Comparison of ENCODE assay signal across 8 cellular contexts in genomic region chr6:52285174-52286068, GRCh38. TPM values are rescaled to one million over a fixed set of nuclear protein-coding genes. Genes with fewer than 3 reads are reported as not detected.
A peak's percentile ranks its signal among the peaks of the same experiment; 100 is the strongest.
DNase-seq lines count a peak whose midpoint lies in the region; ATAC-seq and TF ChIP-seq lines count a peak whose summit lies in the region.

No MANE protein-coding gene starts in this region.

- H4K20me1 ChIP-seq in HCT116 (ENCODE audit: insufficient read depth) = peaks cover 9% of the 10 kb centered on the region; the same call in 1 of the 2 replicates

- H3K79me2 ChIP-seq in HCT116 (ENCODE audit: insufficient read depth, low read length) = peaks cover 41% of the 10 kb centered on the region

- POLR2A ChIA-PET in HCT116 (lab: Charles Lee) = interaction anchor here (0.7 to 1.5 kb wide), 3 partner anchors 67 to 136 kb away, joined by 3 to 5 read pairs (median 3); no protein-coding TSS in a partner anchor

- TF ChIP-seq POLR2A in HCT116 (IDR thresholded peaks at IDR 0.05; ENCODE audit: borderline replicate concordance, extremely low read depth, insufficient read depth, insufficient read length) (no peak), gastroesophageal sphincter (IDR thresholded peaks at IDR 0.05) (no peak)

- RAD21 ChIA-PET in HCT116 (lab: Charles Lee; ENCODE audit: low non-redundant PET in 1 of 2, low total read pairs in 2 of 2, uncharacterized antibody in 2 of 2, unreplicated experiment in 2 of 2) = interaction anchor here (0.6 to 2.3 kb wide), 3 partner anchors 115 to 394 kb away, joined by 3 to 9 read pairs (median 5); no protein-coding TSS in a partner anchor

- no peak for TF ChIP-seq EP300 in gastroesophageal sphincter (IDR thresholded peaks at IDR 0.05)

- in situ Hi-C loops in SK-MEL-5 (cut with HindIII; ENCODE audit: low pct_unique_long_range_greater_than_20kb, low sequenced_read_pairs) = loop anchor here (25.0 kb wide), 1 partner anchor 102 kb away; no protein-coding TSS in a partner anchor

- no peaks in the 10 kb centered on the region for H3K9me2 ChIP-seq in HCT116 (ENCODE audit: insufficient read depth)

- H3K9me3 ChIP-seq in HCT116 (ENCODE audit: control insufficient read depth in 1 of 2, insufficient read depth in 1 of 2, low read depth in 1 of 2, low read length in 2 of 2) (no peaks in the 10 kb centered on the region), gastroesophageal sphincter (no peaks in the 10 kb centered on the region)

- DNase-seq in AML-193 (lab: John Stamatoyannopoulos, UW) = peak; percentile 39 to 62
- no peak for DNase-seq in HCT116 (ENCODE audit: low read depth, low spot score)
- peak; percentile 56 for DNase-seq in SK-MEL-5 (ENCODE audit: low read depth, low spot score)
- DNase-seq in GM19238 (ENCODE audit: insufficient read length, low spot score) = no peak
- DNase-seq in stimulated activated CD4-positive, alpha-beta T cell treated with anti-CD3 and anti-CD28 coated beads, Interleukin-4, amount 100 ng/mL, for 1 hour = no peak

- TF ChIP-seq CTCF in HCT116 (IDR thresholded peaks at IDR 0.05 in 2 of 3, conservative IDR thresholded peaks at IDR 0.05 in 1 of 3; ENCODE audit: borderline replicate concordance in 1 of 3, insufficient read depth in 1 of 3, low read depth in 2 of 3, low read length in 2 of 3) = peak in 2 of 3 experiments; percentile 7 to 27; a peak in 2 of 6 replicates
- TF ChIP-seq CTCF in gastroesophageal sphincter (IDR thresholded peaks at IDR 0.05) = peak in 3 of 4 experiments; percentile 20 to 36 (median 33)

- intact Hi-C loops in HCT116 (cut with micrococcal nuclease) = loop anchor here (2.0 to 10.0 kb wide), 3 partner anchors 229 to 377 kb away; no protein-coding TSS in a partner anchor

- peak overlapping the region; percentile 43 for H3K9ac ChIP-seq in HCT116 (ENCODE audit: low read length)

- H3K36me3 ChIP-seq in HCT116 (ENCODE audit: control insufficient read depth in 1 of 2, insufficient read depth in 2 of 2, low read length in 2 of 2) (peaks cover 22 to 30% of the 10 kb centered on the region in 2 experiments), gastroesophageal sphincter (peaks cover 0 to 23% of the 10 kb centered on the region in 2 donors)

- BruUV-seq in HCT116 (replicated peaks; lab: Mats Ljungman, UMichigan) = no TSS peak

- H3K4me2 ChIP-seq in HCT116 (ENCODE audit: low read length) = peak overlapping the region; percentile 82

- peak overlapping the region; percentile 38 to 88 for H3K4me3 ChIP-seq in HCT116 (replicated peaks in 1 of 2; ENCODE audit: low read depth in 1 of 2, low read length in 2 of 2)
- H3K4me3 ChIP-seq in gastroesophageal sphincter = peak overlapping the region; percentile 58 to 77
- peak overlapping the region; percentile 66 to 96 (median 82) for H3K4me3 ChIP-seq in skin epidermis

- 9 to 12% methylated on average over 13 of the region's 13 CpGs for WGBS in gastroesophageal sphincter (ENCODE audit: low coverage in 1 of 2), 2 donors

- ATAC-seq in HCT116 (no peak; the same call in 1 of the 2 replicates), gastroesophageal sphincter (no peak), HG03442 (IDR thresholded peaks at IDR 0.05; ENCODE audit: unreplicated experiment) (no peak)

- H3K27me3 ChIP-seq in HCT116 (ENCODE audit: insufficient read depth, low read length) = no peaks in the 10 kb centered on the region
- H3K27me3 ChIP-seq in gastroesophageal sphincter = no peaks in the 10 kb centered on the region

- peak overlapping the region; percentile 96 for H2AFZ ChIP-seq in HCT116 (ENCODE audit: low read depth, low read length, poor library complexity, severe bottlenecking)

- H3K4me1 ChIP-seq in HCT116 (ENCODE audit: control insufficient read depth in 1 of 2, insufficient read depth in 2 of 2, low read length in 2 of 2) (peaks cover 4 to 22% of the 10 kb centered on the region in 2 experiments; a peak in 3 of 4 replicates), gastroesophageal sphincter (peaks cover 0 to 27% (median 2%) of the 10 kb centered on the region in 3 donors)

- H3K27ac ChIP-seq in HCT116 (ENCODE audit: low read depth, low read length) (peak overlapping the region; percentile 7; the same call in 1 of the 2 replicates), gastroesophageal sphincter (peak overlapping the region in 3 of 4 donors; percentile 58 to 71 (median 68)), skin epidermis (peak overlapping the region in 13 of 21 experiments; percentile 8 to 88 (median 71))

- no peak for TF ChIP-seq RAD21 in HCT116 (IDR thresholded peaks at IDR 0.05; ENCODE audit: low read depth)

- CTCF ChIA-PET in HCT116 (lab: Charles Lee) = interaction anchor here (0.8 to 3.3 kb wide), 7 partner anchors 25 to 1443 kb away, joined by 3 to 45 read pairs (median 4); no protein-coding TSS in a partner anchor

TF ChIP-seq in HCT116, 20 proteins besides CTCF, POLR2A, EP300 and RAD21:
- TF ChIP-seq, protein P1, sequence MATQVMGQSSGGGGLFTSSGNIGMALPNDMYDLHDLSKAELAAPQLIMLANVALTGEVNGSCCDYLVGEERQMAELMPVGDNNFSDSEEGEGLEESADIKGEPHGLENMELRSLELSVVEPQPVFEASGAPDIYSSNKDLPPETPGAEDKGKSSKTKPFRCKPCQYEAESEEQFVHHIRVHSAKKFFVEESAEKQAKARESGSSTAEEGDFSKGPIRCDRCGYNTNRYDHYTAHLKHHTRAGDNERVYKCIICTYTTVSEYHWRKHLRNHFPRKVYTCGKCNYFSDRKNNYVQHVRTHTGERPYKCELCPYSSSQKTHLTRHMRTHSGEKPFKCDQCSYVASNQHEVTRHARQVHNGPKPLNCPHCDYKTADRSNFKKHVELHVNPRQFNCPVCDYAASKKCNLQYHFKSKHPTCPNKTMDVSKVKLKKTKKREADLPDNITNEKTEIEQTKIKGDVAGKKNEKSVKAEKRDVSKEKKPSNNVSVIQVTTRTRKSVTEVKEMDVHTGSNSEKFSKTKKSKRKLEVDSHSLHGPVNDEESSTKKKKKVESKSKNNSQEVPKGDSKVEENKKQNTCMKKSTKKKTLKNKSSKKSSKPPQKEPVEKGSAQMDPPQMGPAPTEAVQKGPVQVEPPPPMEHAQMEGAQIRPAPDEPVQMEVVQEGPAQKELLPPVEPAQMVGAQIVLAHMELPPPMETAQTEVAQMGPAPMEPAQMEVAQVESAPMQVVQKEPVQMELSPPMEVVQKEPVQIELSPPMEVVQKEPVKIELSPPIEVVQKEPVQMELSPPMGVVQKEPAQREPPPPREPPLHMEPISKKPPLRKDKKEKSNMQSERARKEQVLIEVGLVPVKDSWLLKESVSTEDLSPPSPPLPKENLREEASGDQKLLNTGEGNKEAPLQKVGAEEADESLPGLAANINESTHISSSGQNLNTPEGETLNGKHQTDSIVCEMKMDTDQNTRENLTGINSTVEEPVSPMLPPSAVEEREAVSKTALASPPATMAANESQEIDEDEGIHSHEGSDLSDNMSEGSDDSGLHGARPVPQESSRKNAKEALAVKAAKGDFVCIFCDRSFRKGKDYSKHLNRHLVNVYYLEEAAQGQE (IDR thresholded peaks at IDR 0.05; ENCODE audit: low read depth) = no peak
- TF ChIP-seq EGR1 (IDR thresholded peaks at IDR 0.05; ENCODE audit: low read depth) = no peak
- no peak for TF ChIP-seq MAX (IDR thresholded peaks at IDR 0.05)
- no peak for TF ChIP-seq POLR2AphosphoS5 (IDR thresholded peaks at IDR 0.05; ENCODE audit: low read depth, low read length)

RNA-seq across cellular contexts. Expression of gene MCM3, which starts 0.9 kb away (rescaled TPM):
- 191 TPM for total RNA-seq in HCT116 (2021; ENCODE audit: unreplicated experiment)
- polyA plus RNA-seq in HCT116 (2012) = 96.6 and 122 TPM in 2 replicates
- total RNA-seq in SK-MEL-5 (2014; rRNA removed; shearing (Covaris generic)) = 109 and 113 TPM in 2 replicates
- 115 and 124 TPM in 2 replicates for polyA plus RNA-seq in SK-MEL-5 (2015; cell fraction: cytosol; rRNA removed)
- polyA plus RNA-seq in SK-MEL-5 (2015; cell fraction: nucleus; rRNA removed) = 141 and 154 TPM in 2 replicates
- 10 to 100 TPM; 36.1 to 53.3 (median 45.4) TPM for total RNA-seq in gastroesophageal sphincter

RNA-seq across cellular contexts. Expression of gene IL17F, which starts 41.1 kb away (rescaled TPM):
- total RNA-seq in HCT116 (2021; ENCODE audit: unreplicated experiment) (not detected), gastroesophageal sphincter (not detected)
- not detected in 2 replicates for polyA plus RNA-seq in HCT116 (2012)
- total RNA-seq in SK-MEL-5 (2014; rRNA removed; shearing (Covaris generic)) = not detected in 2 replicates
- polyA plus RNA-seq in SK-MEL-5 (2015; cell fraction: cytosol; rRNA removed) = not detected in 2 replicates
- polyA plus RNA-seq in SK-MEL-5 (2015; cell fraction: nucleus; rRNA removed) = not detected in 2 replicates

Comparison
In these comparisons a context has a peak if more than half of its experiments do, and no peak if none do; other contexts are left out.
1. DNase-seq: peak in AML-193 (2 of 2) and SK-MEL-5 (single experiment); none in HCT116 (single experiment), GM19238 (single experiment) and stimulated activated CD4-positive, alpha-beta T cell treated with anti-CD3 and anti-CD28 coated beads, Interleukin-4, amount 100 ng/mL, for 1 hour (single experiment).
2. H3K27ac ChIP-seq: peak in every context shown above with its lines; median percentile 71 in skin epidermis; 68 in gastroesophageal sphincter; 7 in HCT116.
3. Peak in every context shown above with its lines, with median percentiles within 50 percentile points of each other: H3K4me3 ChIP-seq.